1 cellular context compared by ENCODE assay signal in genomic region chr7:30501264-30501663, GRCh38.
TF ChIP-seq lines count a peak whose summit lies in the region.

No MANE protein-coding gene starts in this region.

TF ChIP-seq in K562, 482 proteins besides CTCF, POLR2A, EP300 and RAD21:
- TF ChIP-seq CREBBP (IDR thresholded peaks at IDR 0.05; ENCODE audit: low read depth, low read length) (no peak), CEBPB (tag; IDR thresholded peaks at IDR 0.05) (0 out of 2 replicates have a peak, but pooled peaks have one; percentile 17), RBM25 (IDR thresholded peaks at IDR 0.05; ENCODE audit: low read depth, low read length, severe bottlenecking) (peak; percentile 57)
